In genomic region chr17:2936351-2936750, GRCh38 we compare ENCODE assay signal across 21 cellular contexts.
DNase-seq lines count a peak whose midpoint lies in the region; ATAC-seq, FAIRE-seq and TF ChIP-seq lines count a peak whose summit lies in the region.
"Had no signal": no experiment of that assay in that cellular context is flagged by ENCODE, and none has a peak within 500 bp of the region (broad histone marks: within the 10 kb centered on the region; RNA-seq: fewer than 3 reads in every experiment).

No MANE protein-coding gene starts in this region.

- peaks cover 2% of the 10 kb centered on the region; the same call in 1 of the 2 replicates for H3K27me3 Mint-ChIP-seq in HFFc6 (ENCODE audit: insufficient read depth)
- H3K27me3 Mint-ChIP-seq in central memory CD8-positive, alpha-beta T cell = no peaks in the 10 kb centered on the region
- H3K27me3 Mint-ChIP-seq in progenitor cell of endocrine pancreas = no peaks in the 10 kb centered on the region
- H3K27me3 Mint-ChIP-seq: CD4-positive, alpha-beta memory T cell had no signal

- H3K36me3 Mint-ChIP-seq in HFFc6 (ENCODE audit: low read depth) (no peaks in the 10 kb centered on the region), progenitor cell of endocrine pancreas (ENCODE audit: insufficient read depth) (peaks cover 8% of the 10 kb centered on the region)
- H3K36me3 Mint-ChIP-seq in central memory CD8-positive, alpha-beta T cell (ENCODE audit: insufficient read depth) = peaks cover 16% of the 10 kb centered on the region

- no peaks in the 10 kb centered on the region for H3K9me3 ChIP-seq in A549
- H3K9me3 ChIP-seq: MG63, SJSA1 had no signal

- peaks cover 18% of the 10 kb centered on the region for H3K4me1 ChIP-seq in A549
- H3K4me1 ChIP-seq: SJSA1 had no signal

- TF ChIP-seq CTCF in A549 (IDR thresholded peaks at IDR 0.05) = no peak
- no peak for TF ChIP-seq CTCF in HFFc6 (IDR thresholded peaks at IDR 0.05)
- TF ChIP-seq CTCF in progenitor cell of endocrine pancreas (IDR thresholded peaks at IDR 0.05; ENCODE audit: unreplicated experiment) = no peak

- no peak overlapping the region for H3K4me3 ChIP-seq in A549
- H3K4me3 ChIP-seq: GM23248, MG63, SJSA1 had no signal

- TF ChIP-seq RAD21 in A549 (conservative IDR thresholded peaks at IDR 0.05 in 1 of 2, IDR thresholded peaks at IDR 0.05 in 1 of 2) = no peak

- DNase-seq in A549 (ENCODE audit: low read depth in 1 of 2, low spot score in 1 of 2) (no peak), HFFc6 (no peak), progenitor cell of endocrine pancreas (ENCODE audit: low spot score, unreplicated experiment) (no peak), glomerular visceral epithelial cell (ENCODE audit: extremely low spot score) (no peak), hippocampal formation (lab: John Stamatoyannopoulos, UW) (no peak)
- DNase-seq in central memory CD8-positive, alpha-beta T cell (ENCODE audit: low spot score in 2 of 2) = no peak
- DNase-seq: C1 segment of cervical spinal cord; CD4-positive, alpha-beta memory T cell; COR-L47; DMS53; H7; MG63; NCI-H1105 treated with DMSO at 0.1 percent for 48 hours; NCI-H2029; NCI-H446; NCI-H524 treated with DMSO at 0.1 percent for 48 hours; RPMI8226 had no signal

- H3K4me3 Mint-ChIP-seq in HFFc6 (no peak overlapping the region), progenitor cell of endocrine pancreas (ENCODE audit: low read depth) (no peak overlapping the region)
- H3K4me3 Mint-ChIP-seq in central memory CD8-positive, alpha-beta T cell = no peak overlapping the region
- H3K4me3 Mint-ChIP-seq: CD4-positive, alpha-beta memory T cell had no signal

- POLR2A ChIA-PET in A549 (lab: Yijun Ruan, JAX) = no interaction called here

- TF ChIP-seq EP300 in A549 (IDR thresholded peaks at IDR 0.05) = no peak

- no peak for TF ChIP-seq POLR2A in A549 (IDR thresholded peaks at IDR 0.05; ENCODE audit: low read length)

- CTCF ChIA-PET in A549 (lab: Yijun Ruan, JAX) = interaction anchor here (0.6 to 22.5 kb wide), 4 partner anchors 67 to 109 kb away, joined by 3 to 327 read pairs (median 10); no protein-coding TSS in a partner anchor

- H3K9me3 Mint-ChIP-seq in HFFc6 (no peaks in the 10 kb centered on the region), progenitor cell of endocrine pancreas (ENCODE audit: low read depth) (no peaks in the 10 kb centered on the region)
- H3K9me3 Mint-ChIP-seq in central memory CD8-positive, alpha-beta T cell = no peaks in the 10 kb centered on the region
- H3K9me3 Mint-ChIP-seq: CD4-positive, alpha-beta memory T cell had no signal

- H3K27ac Mint-ChIP-seq in HFFc6 = peak overlapping the region; percentile 65
- H3K27ac Mint-ChIP-seq in central memory CD8-positive, alpha-beta T cell (ENCODE audit: low read depth) = peak overlapping the region; percentile 61
- H3K27ac Mint-ChIP-seq in progenitor cell of endocrine pancreas = peak overlapping the region; percentile 91

- peak overlapping the region in 1 of 2 experiments; percentile 55; a peak in 1 of 6 replicates for H3K27ac ChIP-seq in A549
- H3K27ac ChIP-seq: GM23248, SJSA1 had no signal

- 89% methylated on average over 5 of the region's 5 CpGs for WGBS in A549 (ENCODE audit: missing lambda C conversion rate)

- H3K4me2 ChIP-seq in A549 = no peak overlapping the region

- no peak for ATAC-seq in A549
- ATAC-seq in central memory CD8-positive, alpha-beta T cell (replicated peaks; ENCODE audit: extremely low read depth, poor library complexity, severe bottlenecking) = no peak
- no peak for ATAC-seq in GM18867 (IDR thresholded peaks at IDR 0.05; ENCODE audit: unreplicated experiment)

- FAIRE-seq in A549 (lab: Jason Lieb, UNC) = no peak
- FAIRE-seq: G401.6 had no signal

- H3K4me1 Mint-ChIP-seq in HFFc6 (ENCODE audit: low read depth) (peaks cover 20% of the 10 kb centered on the region), progenitor cell of endocrine pancreas (ENCODE audit: low read depth) (peaks cover 33% of the 10 kb centered on the region)
- peaks cover 42% of the 10 kb centered on the region for H3K4me1 Mint-ChIP-seq in central memory CD8-positive, alpha-beta T cell

TF ChIP-seq in A549, 52 proteins besides CTCF, POLR2A, EP300 and RAD21:
- TF ChIP-seq NR3C1 (IDR thresholded peaks at IDR 0.05) (no peak), CBX8 (IDR thresholded peaks at IDR 0.05) (no peak), CHD2 (IDR thresholded peaks at IDR 0.05; ENCODE audit: low read length, partially characterized antibody) (no peak), ZFP36 (IDR thresholded peaks at IDR 0.05; ENCODE audit: borderline replicate concordance, partially characterized antibody) (peak; percentile 59), BHLHE40 (IDR thresholded peaks at IDR 0.05; ENCODE audit: low read depth, low read length) (no peak)
